In the genomic region with DNA sequence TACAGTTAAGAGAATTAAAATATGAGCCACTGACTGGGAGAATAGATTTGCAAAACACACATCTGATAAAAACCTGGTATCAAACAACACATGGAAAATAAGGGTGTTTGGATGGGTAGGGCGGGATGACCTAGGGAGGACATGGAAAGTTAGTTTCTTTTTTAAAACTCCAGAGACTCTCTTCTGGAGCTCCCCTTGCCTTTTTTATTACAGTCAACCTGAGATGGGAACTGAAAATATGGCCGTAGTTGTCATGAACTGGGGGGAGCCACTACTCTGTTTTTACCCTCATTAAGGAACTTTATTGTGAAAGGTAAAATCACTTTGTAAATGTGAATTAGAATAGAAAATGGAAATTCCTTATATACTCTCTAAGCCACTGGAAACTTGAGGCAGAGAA, we compare ENCODE assay signal across 12 cellular contexts.
DNase-seq lines count a peak whose midpoint lies in the region; ATAC-seq and TF ChIP-seq lines count a peak whose summit lies in the region.
"Had no signal": no experiment of that assay in that cellular context is flagged by ENCODE, and none has a peak within 500 bp of the region (broad histone marks: within the 10 kb centered on the region; RNA-seq: fewer than 3 reads in every experiment).

No MANE protein-coding gene starts in this region.

- CTCF ChIA-PET in CD8-positive, alpha-beta T cell (lab: Charles Lee), result no interaction called here

- no peaks in the 10 kb centered on the region for H3K4me1 ChIP-seq in CD4-positive, CD25-positive, alpha-beta regulatory T cell (ENCODE audit: control insufficient read depth, insufficient read depth, low read length, poor library complexity, severe bottlenecking)
- no peaks in the 10 kb centered on the region for H3K4me1 ChIP-seq in CD8-positive, alpha-beta T cell (ENCODE audit: insufficient read depth, low read length)
- H3K4me1 ChIP-seq in mucosa of descending colon (ENCODE audit: low read depth), result no peaks in the 10 kb centered on the region

- intact Hi-C loops in CD8-positive, alpha-beta T cell (cut with DNase I, micrococcal nuclease), result no loop called here
- intact Hi-C loops in mucosa of descending colon (cut with DNase I, micrococcal nuclease), result no loop called here

- no peak overlapping the region for H3K4me3 ChIP-seq in CD4-positive, CD25-positive, alpha-beta regulatory T cell (ENCODE audit: low read depth, low read length)
- H3K4me3 ChIP-seq in HL-60 (replicated peaks; ENCODE audit: insufficient read depth, low read length), result no peak overlapping the region
- no peak overlapping the region for H3K4me3 ChIP-seq in CD8-positive, alpha-beta T cell (ENCODE audit: low read depth, low read length)
- H3K4me3 ChIP-seq in mucosa of descending colon, result no peak overlapping the region
- H3K4me3 ChIP-seq: coronary artery had no signal

- H3K27me3 Mint-ChIP-seq in CD4-positive, CD25-positive, alpha-beta regulatory T cell, result no peaks in the 10 kb centered on the region
- no peaks in the 10 kb centered on the region for H3K27me3 Mint-ChIP-seq in CD8-positive, alpha-beta T cell (ENCODE audit: low read depth)
- H3K27me3 Mint-ChIP-seq: activated naive CD8-positive, alpha-beta T cell had no signal

- ATAC-seq in CD4-positive, CD25-positive, alpha-beta regulatory T cell (ENCODE audit: low read depth in 2 of 2), result no peak
- peak; percentile 61 for ATAC-seq in GM19395 (IDR thresholded peaks at IDR 0.05; ENCODE audit: unreplicated experiment)
- ATAC-seq in HG02798 (IDR thresholded peaks at IDR 0.05; ENCODE audit: poor library complexity, unreplicated experiment), result peak; percentile 51
- no peak for ATAC-seq in CD8-positive, alpha-beta T cell
- ATAC-seq in mucosa of descending colon, result no peak

- H3K4me3 Mint-ChIP-seq in CD4-positive, CD25-positive, alpha-beta regulatory T cell, result no peak overlapping the region
- H3K4me3 Mint-ChIP-seq in CD8-positive, alpha-beta T cell, result no peak overlapping the region
- H3K4me3 Mint-ChIP-seq: activated naive CD8-positive, alpha-beta T cell had no signal

- peaks cover 3 to 18% (median 11%) of the 10 kb centered on the region in 4 donors for H3K4me1 Mint-ChIP-seq in CD4-positive, CD25-positive, alpha-beta regulatory T cell
- H3K4me1 Mint-ChIP-seq in CD8-positive, alpha-beta T cell (ENCODE audit: low read depth), result peaks cover 2% of the 10 kb centered on the region

- peaks cover 39% of the 10 kb centered on the region for H3K36me3 Mint-ChIP-seq in CD4-positive, CD25-positive, alpha-beta regulatory T cell
- peaks cover 27% of the 10 kb centered on the region for H3K36me3 Mint-ChIP-seq in CD8-positive, alpha-beta T cell

- H3K27ac ChIP-seq in CD4-positive, CD25-positive, alpha-beta regulatory T cell (ENCODE audit: insufficient read depth, low read length, poor library complexity, severe bottlenecking), result no peak overlapping the region
- H3K27ac ChIP-seq in HL-60 (replicated peaks), result peak overlapping the region; percentile 53
- H3K27ac ChIP-seq in CD8-positive, alpha-beta T cell (ENCODE audit: low read depth, low read length), result no peak overlapping the region
- H3K27ac ChIP-seq: coronary artery had no signal

- TF ChIP-seq CTCF in HL-60 (IDR thresholded peaks at IDR 0.05; ENCODE audit: insufficient read depth, low read length) (no peak), mucosa of descending colon (IDR thresholded peaks at IDR 0.05) (no peak)
- TF ChIP-seq CTCF in CD8-positive, alpha-beta T cell (IDR thresholded peaks at IDR 0.05), result no peak

- H3K27me3 ChIP-seq in CD4-positive, CD25-positive, alpha-beta regulatory T cell (ENCODE audit: control insufficient read depth, insufficient read depth, low read length), result no peaks in the 10 kb centered on the region
- H3K27me3 ChIP-seq in HL-60 (ENCODE audit: insufficient read depth, poor library complexity, severe bottlenecking), result no peaks in the 10 kb centered on the region
- H3K27me3 ChIP-seq in CD8-positive, alpha-beta T cell (ENCODE audit: insufficient read depth, low read length), result no peaks in the 10 kb centered on the region

- H3K36me3 ChIP-seq in CD4-positive, CD25-positive, alpha-beta regulatory T cell (ENCODE audit: control insufficient read depth, insufficient read depth, low read length), result peaks cover 21% of the 10 kb centered on the region
- no peaks in the 10 kb centered on the region for H3K36me3 ChIP-seq in CD8-positive, alpha-beta T cell (ENCODE audit: insufficient read depth, low read length)
- no peaks in the 10 kb centered on the region for H3K36me3 ChIP-seq in mucosa of descending colon (ENCODE audit: low read depth)

- no peaks in the 10 kb centered on the region for H3K9me3 ChIP-seq in CD4-positive, CD25-positive, alpha-beta regulatory T cell (ENCODE audit: control insufficient read depth in 2 of 2, low read length in 2 of 2)
- H3K9me3 ChIP-seq in CD8-positive, alpha-beta T cell (ENCODE audit: low read length), result no peaks in the 10 kb centered on the region
- no peaks in the 10 kb centered on the region for H3K9me3 ChIP-seq in mucosa of descending colon

- H3K27ac Mint-ChIP-seq in CD4-positive, CD25-positive, alpha-beta regulatory T cell, result peak overlapping the region in 2 of 3 donors; percentile 75 to 79
- H3K27ac Mint-ChIP-seq in CD8-positive, alpha-beta T cell, result no peak overlapping the region
- H3K27ac Mint-ChIP-seq: activated naive CD8-positive, alpha-beta T cell had no signal

- POLR2A ChIA-PET in CD8-positive, alpha-beta T cell (lab: Charles Lee), result no interaction called here

- peaks cover 0 to 4% (median 1%) of the 10 kb centered on the region in 7 donors for H3K9me3 Mint-ChIP-seq in CD4-positive, CD25-positive, alpha-beta regulatory T cell
- H3K9me3 Mint-ChIP-seq in CD8-positive, alpha-beta T cell, result no peaks in the 10 kb centered on the region

- no peak for DNase-seq in CD4-positive, CD25-positive, alpha-beta regulatory T cell
- DNase-seq in HL-60 (ENCODE audit: low read depth in 1 of 2, low spot score in 1 of 2) (no peak), NCI-H526 (lab: John Stamatoyannopoulos, UW) (no peak), ecto neural progenitor cell (ENCODE audit: low spot score) (no peak), mucosa of descending colon (no peak)
- no peak for DNase-seq in CD8-positive, alpha-beta T cell
- DNase-seq: DND-41, T-helper 2 cell had no signal

Comparison
In these comparisons a context has a peak if more than half of its experiments do, and no peak if none do; other contexts are left out.
1. ATAC-seq: peak in GM19395 (single experiment) and HG02798 (single experiment); none in CD4-positive, CD25-positive, alpha-beta regulatory T cell (0 of 2), CD8-positive, alpha-beta T cell (single experiment) and mucosa of descending colon (single experiment).